ENCODE assay signal across 8 cellular contexts in the genomic region with DNA sequence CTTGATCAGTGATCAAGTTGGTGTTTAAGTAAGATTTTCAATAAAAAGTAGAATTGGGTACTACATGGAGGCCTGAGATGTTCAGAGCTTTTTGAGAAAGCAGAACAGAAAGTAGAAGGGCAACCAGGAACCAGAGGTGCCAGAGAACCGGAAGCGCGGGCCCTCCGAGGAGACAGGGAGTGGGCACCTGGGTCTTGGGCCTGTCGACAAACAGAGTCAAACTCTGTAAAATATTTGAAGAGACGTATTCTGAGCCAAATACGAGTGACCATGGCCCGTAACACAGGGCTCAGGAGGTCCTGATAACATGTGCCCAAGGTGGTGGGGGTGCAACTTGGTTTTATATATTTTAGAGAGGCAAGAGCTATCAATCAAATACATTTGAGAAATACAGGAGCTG. TPM values are rescaled to one million over a fixed set of nuclear protein-coding genes. Genes with fewer than 3 reads are reported as not detected.
DNase-seq lines count a peak whose midpoint lies in the region; ATAC-seq, FAIRE-seq and TF ChIP-seq lines count a peak whose summit lies in the region.
"Not testable (repeated sequence)": the region's sequence is repeated elsewhere in the genome, so short reads cannot be mapped to it uniquely, and the experiment has no call there.
"Had no signal": no experiment of that assay in that cellular context is flagged by ENCODE, and none has a peak within 500 bp of the region (broad histone marks: within the 10 kb centered on the region; RNA-seq: fewer than 3 reads in every experiment).

No MANE protein-coding gene starts in this region.

- DNase-seq in GM12892 (ENCODE audit: insufficient read length); T-helper 17 cell: not testable (repeated sequence)
- DNase-seq in NOMO-1 treated with DMSO at 0.1 percent for 48 hours (lab: John Stamatoyannopoulos, UW; ENCODE audit: unreplicated experiment) (peak; percentile 33), naive B cell (peak; percentile 74)

- not testable (repeated sequence) for H3K9me3 ChIP-seq in T-helper 17 cell (ENCODE audit: control insufficient read depth, low read length, poor library complexity, severe bottlenecking)

- H3K27ac Mint-ChIP-seq in T-helper 17 cell = not testable (repeated sequence)
- H3K27ac Mint-ChIP-seq in dendritic cell treated with granulocyte-macrophage colony-stimulating factor and Interleukin-4, amounts not matched to agents 40 ng/mL and 50 ng/mL, for 4 days = peak overlapping the region; percentile 55
- peak overlapping the region in 1 of 6 donors; percentile 99 for H3K27ac Mint-ChIP-seq in naive B cell

- not testable (repeated sequence) for H3K9me3 Mint-ChIP-seq in dendritic cell treated with granulocyte-macrophage colony-stimulating factor and Interleukin-4, amounts not matched to agents 40 ng/mL and 50 ng/mL, for 4 days
- peaks cover 0 to 13% (median 4%) of the 10 kb centered on the region in 7 donors for H3K9me3 Mint-ChIP-seq in naive B cell

- H3K4me3 Mint-ChIP-seq in T-helper 17 cell; dendritic cell treated with granulocyte-macrophage colony-stimulating factor and Interleukin-4, amounts not matched to agents 40 ng/mL and 50 ng/mL, for 4 days: not testable (repeated sequence)
- H3K4me3 Mint-ChIP-seq in naive B cell = peak overlapping the region in 4 of 8 donors; percentile 80 to 93 (median 86)

- H3K36me3 Mint-ChIP-seq in T-helper 17 cell (ENCODE audit: low read depth); dendritic cell treated with granulocyte-macrophage colony-stimulating factor and Interleukin-4, amounts not matched to agents 40 ng/mL and 50 ng/mL, for 4 days (ENCODE audit: low read depth); naive B cell: not testable (repeated sequence)

- peak; percentile 5 for FAIRE-seq in GM12892 (lab: Jason Lieb, UNC)

- not testable (repeated sequence) for H3K4me1 Mint-ChIP-seq in T-helper 17 cell; dendritic cell treated with granulocyte-macrophage colony-stimulating factor and Interleukin-4, amounts not matched to agents 40 ng/mL and 50 ng/mL, for 4 days (ENCODE audit: low read depth)
- H3K4me1 Mint-ChIP-seq in naive B cell = peaks cover 0 to 24% (median 14%) of the 10 kb centered on the region in 3 donors

- ATAC-seq in GM19324 (IDR thresholded peaks at IDR 0.05; ENCODE audit: low FRiP score, unreplicated experiment) = peak; percentile 61
- ATAC-seq in HG03460 (IDR thresholded peaks at IDR 0.05; ENCODE audit: unreplicated experiment) = peak; percentile 45
- ATAC-seq in T-helper 17 cell = peak; percentile 63
- ATAC-seq in naive B cell (ENCODE audit: low read depth in 2 of 2) = peak; percentile 69 to 76

- not testable (repeated sequence) for TF ChIP-seq POLR2A in GM12892 (IDR thresholded peaks at IDR 0.05; ENCODE audit: low read depth, low read length)

- H3K27me3 Mint-ChIP-seq in T-helper 17 cell; dendritic cell treated with granulocyte-macrophage colony-stimulating factor and Interleukin-4, amounts not matched to agents 40 ng/mL and 50 ng/mL, for 4 days; naive B cell: not testable (repeated sequence)

- intact Hi-C loops in dendritic cell treated with granulocyte-macrophage colony-stimulating factor and Interleukin-4, amounts not matched to agents 40 ng/mL and 50 ng/mL, for 4 days (cut with micrococcal nuclease) = not testable (repeated sequence)

RNA-seq across cellular contexts. Expression of gene APOBEC3G, which starts 13.2 kb away (rescaled TPM):
- polyA plus RNA-seq in GM12892 (2012; ENCODE audit: missing spikeins) = 90.5 TPM
- 10 to 100 TPM; 21.5 to 24.6 TPM for total RNA-seq in T-helper 17 cell
- 100 to 1,000 TPM in 4 of 6 donors, 10 to 100 TPM in 2; 87.2 to 136 (median 120) TPM for polyA plus RNA-seq in naive B cell (ENCODE audit: low read depth in 6 of 6)

RNA-seq across cellular contexts. Expression of gene APOBEC3F, which starts 23.2 kb away (rescaled TPM):
- 11.1 TPM for polyA plus RNA-seq in GM12892 (2012; ENCODE audit: missing spikeins)
- total RNA-seq in T-helper 17 cell = 10 to 100 TPM; 11.7 to 13.5 TPM
- polyA plus RNA-seq in naive B cell (ENCODE audit: low read depth in 6 of 6) = 10 to 100 TPM; 32.0 to 56.2 (median 36.4) TPM

RNA-seq across cellular contexts. Expression of gene APOBEC3H, which starts 33.1 kb away (rescaled TPM):
- polyA plus RNA-seq in GM12892 (2012; ENCODE audit: missing spikeins) = 15.6 TPM
- total RNA-seq in T-helper 17 cell = 1 to 10 TPM; 1.4 to 4.4 TPM
- 1 to 10 TPM in 1 of 6 donors, under 1 TPM in 1, not detected in 4; 0.77 to 1.2 TPM for polyA plus RNA-seq in naive B cell (ENCODE audit: low read depth in 6 of 6)
- total RNA-seq: NCI-H460 had no signal

RNA-seq across cellular contexts. Expression of gene APOBEC3D, which starts 43.0 kb away (rescaled TPM):
- 10.2 TPM for polyA plus RNA-seq in GM12892 (2012; ENCODE audit: missing spikeins)
- total RNA-seq in T-helper 17 cell = 10 to 100 TPM; 12.2 to 17.6 TPM
- 10 to 100 TPM; 10.4 to 33.9 (median 20.4) TPM for polyA plus RNA-seq in naive B cell (ENCODE audit: low read depth in 6 of 6)

RNA-seq across cellular contexts. Expression of gene APOBEC3C, which starts 49.8 kb away (rescaled TPM):
- polyA plus RNA-seq in GM12892 (2012; ENCODE audit: missing spikeins) = 69.7 TPM
- 10 to 100 TPM; 35.9 to 39.8 TPM for total RNA-seq in T-helper 17 cell
- 100 to 1,000 TPM; 296 to 326 (median 316) TPM for polyA plus RNA-seq in naive B cell (ENCODE audit: low read depth in 6 of 6)
